ENCODE assay signal across 1 cellular context in genomic region chr15:65408370-65409283, GRCh38.
TF ChIP-seq lines count a peak whose summit lies in the region.

No MANE protein-coding gene starts in this region.

TF ChIP-seq in H1, 55 proteins besides CTCF, POLR2A, EP300 and RAD21:
- no peak for TF ChIP-seq BACH1 (IDR thresholded peaks at IDR 0.05; ENCODE audit: low read length)
- no peak for TF ChIP-seq EZH2 (IDR thresholded peaks at IDR 0.05; ENCODE audit: low read depth, low read length, severe bottlenecking)
- TF ChIP-seq KDM4A (IDR thresholded peaks at IDR 0.05; ENCODE audit: low read depth, low read length, severe bottlenecking) = no peak
- TF ChIP-seq GTF2F1 (IDR thresholded peaks at IDR 0.05; ENCODE audit: borderline replicate concordance, low read depth, low read length) = no peak
- TF ChIP-seq YY1 (IDR thresholded peaks at IDR 0.05; ENCODE audit: low read depth, low read length) = no peak
- TF ChIP-seq POU5F1 (IDR thresholded peaks at IDR 0.05; ENCODE audit: low read depth, low read length) = no peak
- TF ChIP-seq CBX5 (IDR thresholded peaks at IDR 0.05; ENCODE audit: low read depth, low read length) = no peak
- TF ChIP-seq KDM5A (IDR thresholded peaks at IDR 0.05; ENCODE audit: low read length) = no peak
- no peak for TF ChIP-seq CTBP2 (IDR thresholded peaks at IDR 0.05; ENCODE audit: borderline replicate concordance, insufficient read depth, insufficient read length, low read length)
- TF ChIP-seq CBX8 (IDR thresholded peaks at IDR 0.05; ENCODE audit: borderline replicate concordance, low read depth, low read length) = no peak
- TF ChIP-seq TAF7 (optimal IDR thresholded peaks at IDR 0.05; ENCODE audit: borderline replicate concordance, low read depth, low read length) = no peak
